Comparison of ENCODE assay signal across 36 cellular contexts in genomic region chr16:57747091-57747490, GRCh38. TPM values are rescaled to one million over a fixed set of nuclear protein-coding genes. Genes with fewer than 3 reads are reported as not detected.
"Had no signal": no experiment of that assay in that cellular context is flagged by ENCODE, and none has a peak within 500 bp of the region (broad histone marks: within the 10 kb centered on the region; RNA-seq: fewer than 3 reads in every experiment).

No MANE protein-coding gene starts in this region.

- H3K4me2 ChIP-seq: KMS-11 had no signal

- H3K27me3 ChIP-seq: brain microvascular endothelial cell had no signal

- H3K27ac Mint-ChIP-seq: activated CD4-positive, alpha-beta memory T cell treated with anti-CD3 and anti-CD28 coated beads, Interleukin-2, amount 10 ng/mL, durations not matched to agents 7 days and 5 days; activated CD8-positive, alpha-beta memory T cell treated with anti-CD3 and anti-CD28 coated beads, Interleukin-2, amount 10 ng/mL, durations not matched to agents 7 days and 5 days; activated naive CD4-positive, alpha-beta T cell treated with anti-CD3 and anti-CD28 coated beads, Interleukin-2, amount 10 ng/mL, durations not matched to agents 7 days and 5 days; activated naive CD8-positive, alpha-beta T cell; activated naive CD8-positive, alpha-beta T cell treated with anti-CD3 and anti-CD28 coated beads, Interleukin-2, amount 50 U/mL, for 24 hours; T-cell; T-helper 17 cell had no signal

- DNase-seq: activated CD4-positive, alpha-beta memory T cell treated with anti-CD3 and anti-CD28 coated beads, Interleukin-2, amount 10 ng/mL, durations not matched to agents 7 days and 5 days; activated CD4-positive, alpha-beta T cell treated with anti-CD3 and anti-CD28 coated beads for 1 hour; activated CD4-positive, alpha-beta T cell treated with anti-CD3 and anti-CD28 coated beads for 48 hours; activated CD4-positive, CD25-positive, alpha-beta regulatory T cell; activated CD8-positive, alpha-beta memory T cell treated with anti-CD3 and anti-CD28 coated beads for 24 hours; activated CD8-positive, alpha-beta memory T cell treated with anti-CD3 and anti-CD28 coated beads, Interleukin-2, amount 10 ng/mL, durations not matched to agents 7 days and 5 days; activated CD8-positive, alpha-beta memory T cell treated with anti-CD3 and anti-CD28 coated beads, Interleukin-2, amount 50 U/mL, for 48 hours; activated effector memory CD4-positive, alpha-beta T cell treated with Interleukin-2 at 50 U/mL for 16 hours; activated naive CD4-positive, alpha-beta T cell treated with anti-CD3 and anti-CD28 coated beads, Interleukin-2, amount 10 ng/mL, durations not matched to agents 7 days and 5 days; activated naive CD8-positive, alpha-beta T cell treated with anti-CD3 and anti-CD28 coated beads, Interleukin-2, amount 50 U/mL, for 24 hours; activated T-cell treated with anti-CD3 and anti-CD28 coated beads, Interleukin-2, amount 50 U/mL, for 48 hours; aorta; brain microvascular endothelial cell; central memory CD4-positive, alpha-beta T cell; NCI-H1092 treated with DMSO at 0.1 percent for 48 hours; NCI-H1417; NCI-H146; NCI-H187; NCI-H2029 treated with DMSO at 0.1 percent for 48 hours; NCI-H2107; NCI-H2171 treated with DMSO at 0.1 percent for 48 hours; NCI-H2227 treated with DMSO at 0.1 percent for 48 hours; NCI-H446 treated with DMSO at 0.1 percent for 48 hours; NCI-H524; NCI-H69; SIG-M5; T-cell; T-helper 17 cell had no signal

- H3K4me1 Mint-ChIP-seq: activated naive CD4-positive, alpha-beta T cell treated with anti-CD3 and anti-CD28 coated beads, Interleukin-2, amount 10 ng/mL, durations not matched to agents 7 days and 5 days; activated naive CD8-positive, alpha-beta T cell treated with anti-CD3 and anti-CD28 coated beads, Interleukin-2, amount 50 U/mL, for 24 hours; T-helper 17 cell had no signal

- ATAC-seq: activated CD8-positive, alpha-beta memory T cell treated with anti-CD3 and anti-CD28 coated beads, Interleukin-2, amount 10 ng/mL, durations not matched to agents 7 days and 5 days; activated naive CD8-positive, alpha-beta T cell treated with anti-CD3 and anti-CD28 coated beads, Interleukin-2, amount 50 U/mL, for 24 hours; Panc1; SK-N-SH treated with all-trans-retinoic acid at 6 μM for 48 hours; T-cell; T-helper 17 cell had no signal

- H3K4me3 Mint-ChIP-seq: activated CD4-positive, alpha-beta memory T cell treated with anti-CD3 and anti-CD28 coated beads, Interleukin-2, amount 10 ng/mL, durations not matched to agents 7 days and 5 days; activated CD8-positive, alpha-beta memory T cell treated with anti-CD3 and anti-CD28 coated beads, Interleukin-2, amount 10 ng/mL, durations not matched to agents 7 days and 5 days; activated naive CD4-positive, alpha-beta T cell treated with anti-CD3 and anti-CD28 coated beads, Interleukin-2, amount 10 ng/mL, durations not matched to agents 7 days and 5 days; activated naive CD8-positive, alpha-beta T cell; activated naive CD8-positive, alpha-beta T cell treated with anti-CD3 and anti-CD28 coated beads, Interleukin-2, amount 50 U/mL, for 24 hours; T-cell; T-helper 17 cell had no signal

- H3K36me3 Mint-ChIP-seq: activated CD8-positive, alpha-beta memory T cell treated with anti-CD3 and anti-CD28 coated beads, Interleukin-2, amount 10 ng/mL, durations not matched to agents 7 days and 5 days had no signal

- H3K27me3 Mint-ChIP-seq: activated CD4-positive, alpha-beta memory T cell treated with anti-CD3 and anti-CD28 coated beads, Interleukin-2, amount 10 ng/mL, durations not matched to agents 7 days and 5 days; activated CD8-positive, alpha-beta memory T cell treated with anti-CD3 and anti-CD28 coated beads, Interleukin-2, amount 10 ng/mL, durations not matched to agents 7 days and 5 days; activated naive CD4-positive, alpha-beta T cell treated with anti-CD3 and anti-CD28 coated beads, Interleukin-2, amount 10 ng/mL, durations not matched to agents 7 days and 5 days; activated naive CD8-positive, alpha-beta T cell; activated naive CD8-positive, alpha-beta T cell treated with anti-CD3 and anti-CD28 coated beads, Interleukin-2, amount 50 U/mL, for 24 hours; T-cell; T-helper 17 cell had no signal

- H3K36me3 ChIP-seq: brain microvascular endothelial cell had no signal

- H3K9me3 Mint-ChIP-seq: activated CD4-positive, alpha-beta memory T cell treated with anti-CD3 and anti-CD28 coated beads, Interleukin-2, amount 10 ng/mL, durations not matched to agents 7 days and 5 days; activated naive CD4-positive, alpha-beta T cell treated with anti-CD3 and anti-CD28 coated beads, Interleukin-2, amount 10 ng/mL, durations not matched to agents 7 days and 5 days; activated naive CD8-positive, alpha-beta T cell treated with anti-CD3 and anti-CD28 coated beads, Interleukin-2, amount 50 U/mL, for 24 hours; T-cell had no signal

- H3K9ac ChIP-seq: KMS-11 had no signal

- H3K27ac ChIP-seq: brain microvascular endothelial cell, KMS-11, VCaP had no signal

RNA-seq across cellular contexts. Expression of gene DRC7, which starts 52.5 kb away (rescaled TPM):
- total RNA-seq: activated CD4-positive, alpha-beta memory T cell treated with anti-CD3 and anti-CD28 coated beads, Interleukin-2, amount 10 ng/mL, durations not matched to agents 7 days and 5 days; activated CD8-positive, alpha-beta memory T cell treated with anti-CD3 and anti-CD28 coated beads, Interleukin-2, amount 10 ng/mL, durations not matched to agents 7 days and 5 days; aorta; M059J; RPMI7951; SK-MEL-5; T-cell had no signal

RNA-seq across cellular contexts. Expression of gene KIFC3, which starts 55.2 kb away (rescaled TPM):
- total RNA-seq: activated CD4-positive, alpha-beta memory T cell treated with anti-CD3 and anti-CD28 coated beads, Interleukin-2, amount 10 ng/mL, durations not matched to agents 7 days and 5 days had no signal
